ENCODE assay signal across 35 cellular contexts in genomic region chr2:100542418-100542817, GRCh38.
"Had no signal": no experiment of that assay in that cellular context is flagged by ENCODE, and none has a peak within 500 bp of the region (broad histone marks: within the 10 kb centered on the region; RNA-seq: fewer than 3 reads in every experiment).

No MANE protein-coding gene starts in this region.

- H3K9me3 ChIP-seq: MG63 had no signal

- H3K36me3 ChIP-seq: MG63 had no signal

- H3K4me3 ChIP-seq: MG63 had no signal

- H3K27me3 ChIP-seq: MG63 had no signal

- DNase-seq: Kasumi-1, MG63, MM.1S, MV-4-11, NCI-H1048, NCI-H1092, NCI-H1092 treated with DMSO at 0.1 percent for 48 hours, NCI-H1105, NCI-H1105 treated with DMSO at 0.1 percent for 48 hours, NCI-H1417, NCI-H1417 treated with DMSO at 0.1 percent for 48 hours, NCI-H1436, NCI-H1436 treated with DMSO at 0.1 percent for 48 hours, NCI-H146, NCI-H1694, NCI-H1694 treated with DMSO at 0.1 percent for 48 hours, NCI-H187, NCI-H187 treated with DMSO at 0.1 percent for 48 hours, NCI-H1930, NCI-H2029, NCI-H2029 treated with DMSO at 0.1 percent for 48 hours, NCI-H2081, NCI-H2081 treated with DMSO at 0.1 percent for 48 hours, NCI-H2107, NCI-H2171, NCI-H2171 treated with DMSO at 0.1 percent for 48 hours, NCI-H2227 treated with DMSO at 0.1 percent for 48 hours, NCI-H226, NCI-H345, NCI-H446, NCI-H446 treated with DMSO at 0.1 percent for 48 hours, NCI-H510A, NCI-H510A treated with DMSO at 0.1 percent for 48 hours, NCI-H524, NCI-H524 treated with DMSO at 0.1 percent for 48 hours had no signal
